Comparison of ENCODE assay signal across 25 cellular contexts in the genomic region with DNA sequence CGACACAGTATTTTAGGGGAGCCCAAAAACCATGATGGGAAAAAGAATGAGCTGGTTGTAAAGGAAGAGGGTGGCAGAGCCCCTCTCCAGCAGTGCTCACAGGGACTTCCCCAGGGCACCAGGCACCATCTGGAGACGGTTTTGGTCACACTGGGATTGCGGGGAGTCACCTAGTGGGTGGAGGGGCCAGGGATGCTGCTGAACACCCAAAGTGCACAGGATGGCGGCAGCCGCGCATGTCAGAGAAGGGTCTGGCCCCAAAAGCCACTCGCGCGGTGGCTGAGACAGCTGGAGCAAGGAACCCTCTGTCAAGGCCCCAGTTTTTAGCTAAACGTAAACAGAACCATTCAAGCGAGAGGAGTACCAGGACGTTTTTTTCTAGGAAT. TPM values are rescaled to one million over a fixed set of nuclear protein-coding genes. Genes with fewer than 3 reads are reported as not detected.
DNase-seq lines count a peak whose midpoint lies in the region; ATAC-seq, FAIRE-seq and TF ChIP-seq lines count a peak whose summit lies in the region.
"Had no signal": no experiment of that assay in that cellular context is flagged by ENCODE, and none has a peak within 500 bp of the region (broad histone marks: within the 10 kb centered on the region; RNA-seq: fewer than 3 reads in every experiment).

No MANE protein-coding gene starts in this region.

- H3K27ac Mint-ChIP-seq in central memory CD8-positive, alpha-beta T cell (ENCODE audit: low read depth), result peak overlapping the region; percentile 76
- H3K27ac Mint-ChIP-seq in nephron, result peak overlapping the region; percentile 50 to 96 (median 80)

- TF ChIP-seq CTCF in 22Rv1 (IDR thresholded peaks at IDR 0.05), result no peak
- TF ChIP-seq CTCF in nephron (IDR thresholded peaks at IDR 0.05; ENCODE audit: unreplicated experiment in 3 of 3), result no peak

- peak overlapping the region; percentile 58 for H3K27ac ChIP-seq in 22Rv1
- H3K27ac ChIP-seq: BLaER1, cardiac muscle cell had no signal

- TF ChIP-seq POLR2A in GM12891 (IDR thresholded peaks at IDR 0.05; ENCODE audit: low read depth, low read length), result peak; percentile 25; the same call in 1 of the 2 replicates

- ATAC-seq in central memory CD8-positive, alpha-beta T cell (replicated peaks; ENCODE audit: extremely low read depth, poor library complexity, severe bottlenecking), result no peak
- ATAC-seq in HG02623 (IDR thresholded peaks at IDR 0.05; ENCODE audit: unreplicated experiment) (no peak), GM21717 (IDR thresholded peaks at IDR 0.05; ENCODE audit: unreplicated experiment) (no peak), GM21390 (IDR thresholded peaks at IDR 0.05; ENCODE audit: unreplicated experiment) (no peak)
- ATAC-seq: Panc1, psoas muscle had no signal

- FAIRE-seq in GM12891 (lab: Jason Lieb, UNC), result no peak
- FAIRE-seq: D721Med, endometrium, GM19239, islet of Langerhans had no signal

- peaks cover 5% of the 10 kb centered on the region for H3K4me1 Mint-ChIP-seq in central memory CD8-positive, alpha-beta T cell
- H3K4me1 Mint-ChIP-seq in nephron, result peaks cover 5% of the 10 kb centered on the region

- no peaks in the 10 kb centered on the region for H3K27me3 Mint-ChIP-seq in central memory CD8-positive, alpha-beta T cell
- no peaks in the 10 kb centered on the region for H3K27me3 Mint-ChIP-seq in nephron (ENCODE audit: low read depth)
- H3K27me3 Mint-ChIP-seq: T-cell had no signal

- H3K4me3 Mint-ChIP-seq in central memory CD8-positive, alpha-beta T cell, result no peak overlapping the region
- H3K4me3 Mint-ChIP-seq in nephron, result no peak overlapping the region
- H3K4me3 Mint-ChIP-seq: activated naive CD4-positive, alpha-beta T cell treated with anti-CD3 and anti-CD28 coated beads for 36 hours; T-cell had no signal

- H3K36me3 Mint-ChIP-seq in central memory CD8-positive, alpha-beta T cell (ENCODE audit: insufficient read depth), result peaks cover 55% of the 10 kb centered on the region
- H3K36me3 Mint-ChIP-seq in nephron (ENCODE audit: low read depth), result peaks cover 66% of the 10 kb centered on the region

- no peak for DNase-seq in GM12891 (ENCODE audit: insufficient read length, low spot score)
- DNase-seq in central memory CD8-positive, alpha-beta T cell (ENCODE audit: low spot score in 2 of 2), result no peak
- DNase-seq in dedifferentiated amniotic fluid mesenchymal stem cell (ENCODE audit: extremely low spot score), result no peak
- DNase-seq: activated naive CD4-positive, alpha-beta T cell treated with anti-CD3 and anti-CD28 coated beads for 36 hours; activated T-cell treated with anti-CD3 and anti-CD28 coated beads, Interleukin-2, amount 50 U/mL, for 48 hours; cortex of kidney; NCI-H1436; NK-92 treated with Interleukin-12 subunit alpha and Interleukin-12 subunit beta, amount 100 ng/mL, for 24 hours; SIG-M5; stimulated activated CD8-positive, alpha-beta memory T cell treated with anti-CD3 and anti-CD28 coated beads, Interleukin-4, amount 100 ng/mL, for 48 hours; T-cell had no signal

- H3K9me3 Mint-ChIP-seq in central memory CD8-positive, alpha-beta T cell, result no peaks in the 10 kb centered on the region
- no peaks in the 10 kb centered on the region for H3K9me3 Mint-ChIP-seq in nephron
- H3K9me3 Mint-ChIP-seq: activated naive CD4-positive, alpha-beta T cell treated with anti-CD3 and anti-CD28 coated beads for 36 hours; T-cell had no signal

TF ChIP-seq in GM12891, 5 proteins besides CTCF, POLR2A, EP300 and RAD21:
- no peak for TF ChIP-seq TAF1 (IDR thresholded peaks at IDR 0.05; ENCODE audit: low read depth, low read length)
- TF ChIP-seq PAX5 (IDR thresholded peaks at IDR 0.05; ENCODE audit: insufficient read depth, low read length, severe bottlenecking), result no peak
- no peak for TF ChIP-seq POU2F2 (IDR thresholded peaks at IDR 0.05; ENCODE audit: low read depth, low read length)
- TF ChIP-seq POLR2AphosphoS5 (IDR thresholded peaks at IDR 0.05; ENCODE audit: low read depth, low read length), result no peak
- TF ChIP-seq SPI1 (IDR thresholded peaks at IDR 0.05; ENCODE audit: low read depth, low read length), result no peak

RNA-seq across cellular contexts. Expression of gene CTSZ, which starts 10.8 kb away (rescaled TPM):
- 190 TPM for polyA plus RNA-seq in GM12891 (2012; ENCODE audit: low read depth, missing spikeins)

RNA-seq across cellular contexts. Expression of gene NELFCD, which starts 15.2 kb away (rescaled TPM):
- 62.4 TPM for polyA plus RNA-seq in GM12891 (2012; ENCODE audit: low read depth, missing spikeins)

RNA-seq across cellular contexts. Expression of gene TUBB1, which starts 23.0 kb away (rescaled TPM):
- polyA plus RNA-seq in GM12891 (2012; ENCODE audit: low read depth, missing spikeins), result 0.27 TPM
- polyA plus RNA-seq: cardiac muscle cell, fibroblast of lung had no signal

RNA-seq across cellular contexts. Expression of gene ATP5F1E, which starts 35.9 kb away (rescaled TPM):
- polyA plus RNA-seq in GM12891 (2012; ENCODE audit: low read depth, missing spikeins), result 146 TPM

RNA-seq across cellular contexts. Expression of gene PRELID3B, which starts 46.4 kb away (rescaled TPM):
- polyA plus RNA-seq in GM12891 (2012; ENCODE audit: low read depth, missing spikeins), result 63.8 TPM
